In genomic region chr3:60979861-60980739, GRCh38 we compare ENCODE assay signal across 18 cellular contexts.
A peak's percentile ranks its signal among the peaks of the same experiment; 100 is the strongest.
DNase-seq lines count a peak whose midpoint lies in the region; ATAC-seq and TF ChIP-seq lines count a peak whose summit lies in the region.
"Had no signal": no experiment of that assay in that cellular context is flagged by ENCODE, and none has a peak within 500 bp of the region (broad histone marks: within the 10 kb centered on the region; RNA-seq: fewer than 3 reads in every experiment).

No MANE protein-coding gene starts in this region.

- peak overlapping the region in 9 of 11 experiments; percentile 32 to 66 (median 56); a peak in 17 of 22 replicates for H3K27ac ChIP-seq in BLaER1 treated with 17β-estradiol and CSF1 and Interleukin-3, amounts not matched to agents 10 nM and 100 nM
- H3K27ac ChIP-seq in upper lobe of right lung = no peak overlapping the region
- H3K27ac ChIP-seq: foreskin keratinocyte, left ventricle myocardium inferior, RWPE1 had no signal

- peak; percentile 24 for DNase-seq in astrocyte of the cerebellum (ENCODE audit: low read depth)
- peak; percentile 2 for DNase-seq in hepatic stellate cell (ENCODE audit: low spot score)
- peak; percentile 35 for DNase-seq in putamen (ENCODE audit: low spot score)
- no peak for DNase-seq in RPMI8226
- DNase-seq in H7 = no peak
- DNase-seq in upper lobe of right lung = no peak
- no peak for DNase-seq in HK-2 (ENCODE audit: unreplicated experiment)
- DNase-seq: activated CD4-positive, alpha-beta memory T cell treated with anti-CD3 and anti-CD28 coated beads, Interleukin-2, amount 10 ng/mL, durations not matched to agents 7 days and 5 days; activated T-cell treated with anti-CD3 and anti-CD28 coated beads, Interleukin-2, amount 50 U/mL, for 4 hours; Caco-2; foreskin keratinocyte; left ventricle myocardium inferior; NCI-H187; stimulated activated naive CD4-positive, alpha-beta T cell treated with Interleukin-2 at 50 U/mL for 16 hours; T-cell had no signal

- H3K4me3 ChIP-seq in BLaER1 treated with 17β-estradiol and CSF1 and Interleukin-3, amounts not matched to agents 10 nM and 100 nM = peak overlapping the region in 1 of 10 experiments; percentile 18; a peak in 1 of 20 replicates
- H3K4me3 ChIP-seq in astrocyte of the cerebellum (ENCODE audit: low read depth, low read length) (no peak overlapping the region), H7 (ENCODE audit: insufficient read depth, low read depth, low read length) (no peak overlapping the region), upper lobe of right lung (no peak overlapping the region)
- H3K4me3 ChIP-seq: left ventricle myocardium inferior had no signal

- no peaks in the 10 kb centered on the region for H3K36me3 ChIP-seq in BLaER1 treated with 17β-estradiol and CSF1 and Interleukin-3, amounts not matched to agents 10 nM and 100 nM
- H3K36me3 ChIP-seq in H7 (replicated peaks; ENCODE audit: control insufficient read depth, insufficient read depth, low read length) (no peaks in the 10 kb centered on the region), upper lobe of right lung (no peaks in the 10 kb centered on the region)
- H3K36me3 ChIP-seq: left ventricle myocardium inferior had no signal

- no peak for TF ChIP-seq CTCF in astrocyte of the cerebellum (IDR thresholded peaks at IDR 0.05; ENCODE audit: low read depth, low read length, missing control alignments)
- TF ChIP-seq CTCF in upper lobe of right lung (IDR thresholded peaks at IDR 0.05) = no peak

- peak overlapping the region in 1 of 11 experiments; percentile 1; a peak in 2 of 22 replicates for H3K9ac ChIP-seq in BLaER1 treated with 17β-estradiol and CSF1 and Interleukin-3, amounts not matched to agents 10 nM and 100 nM

- peaks cover 42 to 61% (median 58%) of the 10 kb centered on the region in 10 experiments for H3K4me1 ChIP-seq in BLaER1 treated with 17β-estradiol and CSF1 and Interleukin-3, amounts not matched to agents 10 nM and 100 nM
- no peaks in the 10 kb centered on the region for H3K4me1 ChIP-seq in upper lobe of right lung
- H3K4me1 ChIP-seq: foreskin keratinocyte, left ventricle myocardium inferior had no signal

- no peaks in the 10 kb centered on the region for H4K20me1 ChIP-seq in BLaER1 treated with 17β-estradiol and CSF1 and Interleukin-3, amounts not matched to agents 10 nM and 100 nM

- peaks cover 0 to 19% (median under 1%) of the 10 kb centered on the region in 11 experiments; a peak in 7 of 22 replicates for H3K9me3 ChIP-seq in BLaER1 treated with 17β-estradiol and CSF1 and Interleukin-3, amounts not matched to agents 10 nM and 100 nM (replicated peaks in 1 of 11)
- H3K9me3 ChIP-seq in upper lobe of right lung = no peaks in the 10 kb centered on the region
- H3K9me3 ChIP-seq: Caco-2, left ventricle myocardium inferior had no signal

- H3K4me2 ChIP-seq in BLaER1 treated with 17β-estradiol and CSF1 and Interleukin-3, amounts not matched to agents 10 nM and 100 nM = peak overlapping the region; percentile 64 to 85 (median 75)

- intact Hi-C loops in upper lobe of right lung (cut with DNase I) = no loop called here

- no peak for ATAC-seq in upper lobe of right lung
- ATAC-seq: activated naive CD4-positive, alpha-beta T cell treated with anti-CD3 and anti-CD28 coated beads, Interleukin-2, amount 50 U/mL, for 72 hours; activated T-cell treated with anti-CD3 and anti-CD28 coated beads, Interleukin-2, amount 50 U/mL, for 4 hours; foreskin keratinocyte; T-cell had no signal

- in situ Hi-C loops in astrocyte of the cerebellum (cut with HindIII; ENCODE audit: low sequenced_read_pairs) = no loop called here

- no peaks in the 10 kb centered on the region for H3K27me3 ChIP-seq in BLaER1 treated with 17β-estradiol and CSF1 and Interleukin-3, amounts not matched to agents 10 nM and 100 nM
- no peaks in the 10 kb centered on the region for H3K27me3 ChIP-seq in H7 (ENCODE audit: control insufficient read depth, insufficient read depth, low read length)
- no peaks in the 10 kb centered on the region for H3K27me3 ChIP-seq in upper lobe of right lung
- H3K27me3 ChIP-seq: foreskin keratinocyte had no signal

Comparison
In these comparisons a context has a peak if more than half of its experiments do, and no peak if none do; other contexts are left out.
1. DNase-seq: peak in astrocyte of the cerebellum (single experiment), hepatic stellate cell (single experiment) and putamen (single experiment); none in RPMI8226 (single experiment), H7 (single experiment), upper lobe of right lung (single experiment) and HK-2 (single experiment).